In the genomic region with DNA sequence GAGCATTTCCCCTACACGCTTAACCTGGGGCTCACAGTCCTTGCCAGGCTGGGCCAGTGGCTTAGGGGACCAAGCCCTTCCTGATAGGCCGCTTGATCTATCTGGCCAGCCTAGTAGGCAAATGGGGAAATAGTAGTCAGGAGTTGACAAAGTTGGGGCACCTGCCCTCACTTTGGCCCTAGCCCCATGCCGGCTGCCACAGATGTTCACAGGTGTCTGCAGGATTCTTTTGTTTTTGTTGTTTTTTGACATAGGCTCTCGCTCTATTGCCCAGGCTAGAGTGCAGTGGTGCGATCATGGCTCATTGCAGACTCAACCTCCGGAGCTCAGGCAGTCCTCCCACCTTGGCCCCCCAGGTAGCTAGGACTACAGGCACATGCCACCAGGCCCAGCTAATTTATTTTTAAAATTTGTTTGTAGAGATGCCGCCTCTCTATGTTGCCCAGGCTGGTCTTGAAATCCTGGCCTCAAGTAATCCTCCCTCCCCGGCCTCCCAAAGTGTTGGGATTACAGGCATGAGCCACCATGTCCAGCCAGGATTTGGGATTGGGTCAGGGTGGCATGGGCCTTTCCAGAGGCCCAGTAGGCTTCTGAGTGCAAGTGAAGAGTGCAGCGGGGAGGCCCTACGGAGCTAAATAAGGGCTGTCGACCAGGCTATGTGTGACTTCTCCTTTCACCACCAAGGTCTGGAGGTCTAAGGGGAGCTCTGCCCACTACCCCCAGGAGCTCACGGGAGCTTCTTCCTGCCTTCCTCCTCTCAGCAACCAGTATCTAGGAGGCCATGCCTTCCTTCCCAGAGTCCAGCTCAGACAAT, we compare ENCODE assay signal across 1 cellular context.
TF ChIP-seq lines count a peak whose summit lies in the region.

No MANE protein-coding gene starts in this region.

TF ChIP-seq in H1, 55 proteins besides CTCF, POLR2A, EP300 and RAD21 (continued from another document):
- TF ChIP-seq TEAD4 (IDR thresholded peaks at IDR 0.05; ENCODE audit: low read depth, low read length), result no peak
- TF ChIP-seq, protein P1, sequence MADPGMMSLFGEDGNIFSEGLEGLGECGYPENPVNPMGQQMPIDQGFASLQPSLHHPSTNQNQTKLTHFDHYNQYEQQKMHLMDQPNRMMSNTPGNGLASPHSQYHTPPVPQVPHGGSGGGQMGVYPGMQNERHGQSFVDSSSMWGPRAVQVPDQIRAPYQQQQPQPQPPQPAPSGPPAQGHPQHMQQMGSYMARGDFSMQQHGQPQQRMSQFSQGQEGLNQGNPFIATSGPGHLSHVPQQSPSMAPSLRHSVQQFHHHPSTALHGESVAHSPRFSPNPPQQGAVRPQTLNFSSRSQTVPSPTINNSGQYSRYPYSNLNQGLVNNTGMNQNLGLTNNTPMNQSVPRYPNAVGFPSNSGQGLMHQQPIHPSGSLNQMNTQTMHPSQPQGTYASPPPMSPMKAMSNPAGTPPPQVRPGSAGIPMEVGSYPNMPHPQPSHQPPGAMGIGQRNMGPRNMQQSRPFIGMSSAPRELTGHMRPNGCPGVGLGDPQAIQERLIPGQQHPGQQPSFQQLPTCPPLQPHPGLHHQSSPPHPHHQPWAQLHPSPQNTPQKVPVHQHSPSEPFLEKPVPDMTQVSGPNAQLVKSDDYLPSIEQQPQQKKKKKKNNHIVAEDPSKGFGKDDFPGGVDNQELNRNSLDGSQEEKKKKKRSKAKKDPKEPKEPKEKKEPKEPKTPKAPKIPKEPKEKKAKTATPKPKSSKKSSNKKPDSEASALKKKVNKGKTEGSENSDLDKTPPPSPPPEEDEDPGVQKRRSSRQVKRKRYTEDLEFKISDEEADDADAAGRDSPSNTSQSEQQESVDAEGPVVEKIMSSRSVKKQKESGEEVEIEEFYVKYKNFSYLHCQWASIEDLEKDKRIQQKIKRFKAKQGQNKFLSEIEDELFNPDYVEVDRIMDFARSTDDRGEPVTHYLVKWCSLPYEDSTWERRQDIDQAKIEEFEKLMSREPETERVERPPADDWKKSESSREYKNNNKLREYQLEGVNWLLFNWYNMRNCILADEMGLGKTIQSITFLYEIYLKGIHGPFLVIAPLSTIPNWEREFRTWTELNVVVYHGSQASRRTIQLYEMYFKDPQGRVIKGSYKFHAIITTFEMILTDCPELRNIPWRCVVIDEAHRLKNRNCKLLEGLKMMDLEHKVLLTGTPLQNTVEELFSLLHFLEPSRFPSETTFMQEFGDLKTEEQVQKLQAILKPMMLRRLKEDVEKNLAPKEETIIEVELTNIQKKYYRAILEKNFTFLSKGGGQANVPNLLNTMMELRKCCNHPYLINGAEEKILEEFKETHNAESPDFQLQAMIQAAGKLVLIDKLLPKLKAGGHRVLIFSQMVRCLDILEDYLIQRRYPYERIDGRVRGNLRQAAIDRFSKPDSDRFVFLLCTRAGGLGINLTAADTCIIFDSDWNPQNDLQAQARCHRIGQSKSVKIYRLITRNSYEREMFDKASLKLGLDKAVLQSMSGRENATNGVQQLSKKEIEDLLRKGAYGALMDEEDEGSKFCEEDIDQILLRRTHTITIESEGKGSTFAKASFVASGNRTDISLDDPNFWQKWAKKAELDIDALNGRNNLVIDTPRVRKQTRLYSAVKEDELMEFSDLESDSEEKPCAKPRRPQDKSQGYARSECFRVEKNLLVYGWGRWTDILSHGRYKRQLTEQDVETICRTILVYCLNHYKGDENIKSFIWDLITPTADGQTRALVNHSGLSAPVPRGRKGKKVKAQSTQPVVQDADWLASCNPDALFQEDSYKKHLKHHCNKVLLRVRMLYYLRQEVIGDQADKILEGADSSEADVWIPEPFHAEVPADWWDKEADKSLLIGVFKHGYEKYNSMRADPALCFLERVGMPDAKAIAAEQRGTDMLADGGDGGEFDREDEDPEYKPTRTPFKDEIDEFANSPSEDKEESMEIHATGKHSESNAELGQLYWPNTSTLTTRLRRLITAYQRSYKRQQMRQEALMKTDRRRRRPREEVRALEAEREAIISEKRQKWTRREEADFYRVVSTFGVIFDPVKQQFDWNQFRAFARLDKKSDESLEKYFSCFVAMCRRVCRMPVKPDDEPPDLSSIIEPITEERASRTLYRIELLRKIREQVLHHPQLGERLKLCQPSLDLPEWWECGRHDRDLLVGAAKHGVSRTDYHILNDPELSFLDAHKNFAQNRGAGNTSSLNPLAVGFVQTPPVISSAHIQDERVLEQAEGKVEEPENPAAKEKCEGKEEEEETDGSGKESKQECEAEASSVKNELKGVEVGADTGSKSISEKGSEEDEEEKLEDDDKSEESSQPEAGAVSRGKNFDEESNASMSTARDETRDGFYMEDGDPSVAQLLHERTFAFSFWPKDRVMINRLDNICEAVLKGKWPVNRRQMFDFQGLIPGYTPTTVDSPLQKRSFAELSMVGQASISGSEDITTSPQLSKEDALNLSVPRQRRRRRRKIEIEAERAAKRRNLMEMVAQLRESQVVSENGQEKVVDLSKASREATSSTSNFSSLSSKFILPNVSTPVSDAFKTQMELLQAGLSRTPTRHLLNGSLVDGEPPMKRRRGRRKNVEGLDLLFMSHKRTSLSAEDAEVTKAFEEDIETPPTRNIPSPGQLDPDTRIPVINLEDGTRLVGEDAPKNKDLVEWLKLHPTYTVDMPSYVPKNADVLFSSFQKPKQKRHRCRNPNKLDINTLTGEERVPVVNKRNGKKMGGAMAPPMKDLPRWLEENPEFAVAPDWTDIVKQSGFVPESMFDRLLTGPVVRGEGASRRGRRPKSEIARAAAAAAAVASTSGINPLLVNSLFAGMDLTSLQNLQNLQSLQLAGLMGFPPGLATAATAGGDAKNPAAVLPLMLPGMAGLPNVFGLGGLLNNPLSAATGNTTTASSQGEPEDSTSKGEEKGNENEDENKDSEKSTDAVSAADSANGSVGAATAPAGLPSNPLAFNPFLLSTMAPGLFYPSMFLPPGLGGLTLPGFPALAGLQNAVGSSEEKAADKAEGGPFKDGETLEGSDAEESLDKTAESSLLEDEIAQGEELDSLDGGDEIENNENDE (IDR thresholded peaks at IDR 0.05; ENCODE audit: insufficient replicate concordance, low read length), result no peak
- TF ChIP-seq JUN (IDR thresholded peaks at IDR 0.05; ENCODE audit: low read depth, low read length), result no peak
- TF ChIP-seq SP2 (IDR thresholded peaks at IDR 0.05; ENCODE audit: low read length), result no peak
- no peak for TF ChIP-seq PHF8 (conservative IDR thresholded peaks at IDR 0.05; ENCODE audit: low read depth, low read length)
- TF ChIP-seq ATF2 (IDR thresholded peaks at IDR 0.05; ENCODE audit: low read length), result no peak
- TF ChIP-seq CBX8 (IDR thresholded peaks at IDR 0.05; ENCODE audit: borderline replicate concordance, low read depth, low read length), result no peak
- TF ChIP-seq BACH1 (IDR thresholded peaks at IDR 0.05; ENCODE audit: low read length), result no peak
- no peak for TF ChIP-seq KDM1A (IDR thresholded peaks at IDR 0.05; ENCODE audit: borderline replicate concordance, low read length)
- no peak for TF ChIP-seq POU5F1 (IDR thresholded peaks at IDR 0.05; ENCODE audit: low read depth, low read length)
- no peak for TF ChIP-seq JUND (IDR thresholded peaks at IDR 0.05; ENCODE audit: low read length)
